25 cellular contexts compared by ENCODE assay signal in genomic region chr17:42865638-42866094, GRCh38. TPM values are rescaled to one million over a fixed set of nuclear protein-coding genes. Genes with fewer than 3 reads are reported as not detected.
"Had no signal": no experiment of that assay in that cellular context is flagged by ENCODE, and none has a peak within 500 bp of the region (broad histone marks: within the 10 kb centered on the region; RNA-seq: fewer than 3 reads in every experiment).

No MANE protein-coding gene starts in this region.

- H3K27ac ChIP-seq: foreskin keratinocyte, testis had no signal

- H3K27me3 ChIP-seq: hepatocyte, spleen, testis had no signal

- H3K27ac Mint-ChIP-seq: activated naive CD4-positive, alpha-beta T cell treated with anti-CD3 and anti-CD28 coated beads, Interleukin-2, amount 50 U/mL, for 72 hours; brain had no signal

- ATAC-seq: activated naive CD4-positive, alpha-beta T cell treated with anti-CD3 and anti-CD28 coated beads, Interleukin-2, amount 50 U/mL, for 72 hours; foreskin keratinocyte; left ventricle myocardium superior had no signal

- H3K36me3 ChIP-seq: spleen had no signal

- H3K4me1 ChIP-seq: foreskin keratinocyte, spleen, testis had no signal

- DNase-seq: activated gamma-delta T cell treated with Interleukin-2 at 50 U/mL for 16 hours; activated T-cell treated with anti-CD3 and anti-CD28 coated beads, Interleukin-2, amount 50 U/mL, for 1 hour; aorta; effector memory CD4-positive, alpha-beta T cell; foreskin keratinocyte; left ventricle myocardium superior; mesenchymal stem cell; retina; spleen; stimulated activated CD4-positive, alpha-beta T cell treated with anti-CD3 and anti-CD28 coated beads, Interleukin-4, amount 100 ng/mL, for 1 hour; stimulated activated naive CD4-positive, alpha-beta T cell; T-helper 9 cell; testis had no signal

- H3K9me3 ChIP-seq: testis had no signal

- H3K4me3 Mint-ChIP-seq: brain, neural crest cell had no signal

- H3K9me3 Mint-ChIP-seq: activated naive CD4-positive, alpha-beta T cell treated with anti-CD3 and anti-CD28 coated beads, Interleukin-2, amount 50 U/mL, for 72 hours had no signal

- H3K4me3 ChIP-seq: hepatocyte, spleen, testis had no signal

- H3K36me3 Mint-ChIP-seq: activated naive CD4-positive, alpha-beta T cell treated with anti-CD3 and anti-CD28 coated beads, Interleukin-2, amount 50 U/mL, for 72 hours; brain had no signal

RNA-seq across cellular contexts. Expression of gene G6PC1, which starts 34.9 kb away (rescaled TPM):
- total RNA-seq: activated naive CD4-positive, alpha-beta T cell treated with anti-CD3 and anti-CD28 coated beads, Interleukin-2, amount 50 U/mL, for 72 hours; aorta; cardiac septum; dermis microvascular lymphatic vessel endothelial cell; foreskin keratinocyte; left ventricle myocardium superior; mononuclear cell; myocyte; neural crest cell; omental fat pad; spleen; T-helper 1 cell treated with Interleukin-12 subunit alpha and Interleukin-12 subunit beta and Interleukin-4 antibody, amounts not matched to agents 30 ng/mL and 1 ng/mL, for 36 hours; ureter had no signal
- polyA plus RNA-seq: esophagus, foreskin keratinocyte, spleen had no signal
